ENCODE assay signal across 15 cellular contexts in genomic region chr1:219659682-219660081, GRCh38. TPM values are rescaled to one million over a fixed set of nuclear protein-coding genes. Genes with fewer than 3 reads are reported as not detected.
A peak's percentile ranks its signal among the peaks of the same experiment; 100 is the strongest.
DNase-seq lines count a peak whose midpoint lies in the region; ATAC-seq and TF ChIP-seq lines count a peak whose summit lies in the region.
"Had no signal": no experiment of that assay in that cellular context is flagged by ENCODE, and none has a peak within 500 bp of the region (broad histone marks: within the 10 kb centered on the region; RNA-seq: fewer than 3 reads in every experiment).

No MANE protein-coding gene starts in this region.

- no peak overlapping the region for H3K9ac ChIP-seq in endodermal cell (ENCODE audit: extremely low read depth, low read length, poor library complexity, severe bottlenecking)

- H3K4me1 ChIP-seq in SJCRH30 (peaks cover 22% of the 10 kb centered on the region), endodermal cell (ENCODE audit: control insufficient read depth, insufficient read depth, low read length) (no peaks in the 10 kb centered on the region)

- H3K27ac ChIP-seq in SJCRH30 (peak overlapping the region; percentile 5; the same call in 1 of the 2 replicates), endodermal cell (ENCODE audit: low read depth, low read length) (no peak overlapping the region)
- H3K27ac ChIP-seq: hepatocyte had no signal

- intact Hi-C loops in CD14-positive monocyte (cut with micrococcal nuclease): loop anchor here in 1 of 2 donors (5.0 kb wide), 1 partner anchor 1332 kb away; no protein-coding TSS in a partner anchor

- DNase-seq in DMS 273 treated with DMSO at 0.1 percent for 48 hours (lab: John Stamatoyannopoulos, UW): peak; percentile 78
- DNase-seq in SJCRH30: peak; percentile 62 to 76
- DNase-seq in globus pallidus (ENCODE audit: low spot score): peak; percentile 14
- DNase-seq in SW 1271 (lab: John Stamatoyannopoulos, UW): no peak
- DNase-seq in endodermal cell: no peak
- no peak for DNase-seq in CD14-positive monocyte (ENCODE audit: low spot score)
- DNase-seq: activated T-cell treated with anti-CD3 and anti-CD28 coated beads, Interleukin-2, amount 50 U/mL, for 48 hours; DMS153; mucosa of descending colon; stimulated activated naive CD4-positive, alpha-beta T cell had no signal

- no peaks in the 10 kb centered on the region for H3K27me3 ChIP-seq in SJCRH30
- H3K27me3 ChIP-seq in endodermal cell (ENCODE audit: control insufficient read depth, insufficient read depth, low read length, poor library complexity, severe bottlenecking): no peaks in the 10 kb centered on the region
- H3K27me3 ChIP-seq: hepatocyte had no signal

- TF ChIP-seq CTCF in endodermal cell (conservative IDR thresholded peaks at IDR 0.05) (no peak), CD14-positive monocyte (IDR thresholded peaks at IDR 0.05) (no peak)

- H3K9me3 Mint-ChIP-seq in endodermal cell (no peaks in the 10 kb centered on the region), CD14-positive monocyte (peaks cover 0 to 6% (median 0%) of the 10 kb centered on the region in 7 donors)

- H3K9me3 ChIP-seq in SJCRH30 (replicated peaks) (no peaks in the 10 kb centered on the region), endodermal cell (ENCODE audit: control insufficient read depth, low read length) (no peaks in the 10 kb centered on the region)
- H3K9me3 ChIP-seq: mucosa of descending colon had no signal

- H3K36me3 Mint-ChIP-seq in endodermal cell (ENCODE audit: low read depth) (no peaks in the 10 kb centered on the region), CD14-positive monocyte (no peaks in the 10 kb centered on the region)

- peaks cover 11% of the 10 kb centered on the region for H3K4me1 Mint-ChIP-seq in endodermal cell
- H3K4me1 Mint-ChIP-seq in CD14-positive monocyte: peaks cover 23% of the 10 kb centered on the region

- H3K4me3 ChIP-seq in SJCRH30: no peak overlapping the region
- H3K4me3 ChIP-seq in endodermal cell (ENCODE audit: low read length): no peak overlapping the region
- H3K4me3 ChIP-seq: hepatocyte, mucosa of descending colon had no signal

- H3K4me3 Mint-ChIP-seq in endodermal cell (no peak overlapping the region), CD14-positive monocyte (peak overlapping the region in 1 of 2 donors; percentile 46)

- 67 to 86% methylated on average over 1 of the region's 1 CpG for WGBS in endodermal cell (ENCODE audit: insufficient coverage in 1 of 2, insufficient read length in 1 of 2), 2 experiments

- H3K27ac Mint-ChIP-seq in endodermal cell (no peak overlapping the region), CD14-positive monocyte (peak overlapping the region in 1 of 7 donors; percentile 47)

- H3K27me3 Mint-ChIP-seq in endodermal cell (ENCODE audit: insufficient read depth) (no peaks in the 10 kb centered on the region), CD14-positive monocyte (ENCODE audit: low read depth in 3 of 3) (peaks cover 5 to 14% (median 8%) of the 10 kb centered on the region in 3 donors)

- ATAC-seq in HG02884 (IDR thresholded peaks at IDR 0.05; ENCODE audit: unreplicated experiment) (peak; percentile 30), GM18511 (IDR thresholded peaks at IDR 0.05; ENCODE audit: unreplicated experiment) (no peak)
- ATAC-seq: HCT116, mucosa of descending colon had no signal

- H3K36me3 ChIP-seq in SJCRH30 (no peaks in the 10 kb centered on the region), endodermal cell (ENCODE audit: control insufficient read depth, insufficient read depth, low read length) (no peaks in the 10 kb centered on the region)

RNA-seq across cellular contexts. Expression of gene ZC3H11B, which starts 46.8 kb away (rescaled TPM):
- total RNA-seq in SJCRH30 (2014; rRNA removed; shearing (Covaris generic)): not detected in 2 replicates
- under 1 TPM in 1 of 2 donors, not detected in 1; 0.22 TPM for total RNA-seq in endodermal cell
- 0.25 TPM for polyA plus RNA-seq in endodermal cell (2013, experiment 1 of 2)
- not detected for polyA plus RNA-seq in endodermal cell (2013, experiment 2 of 2)
- under 1 TPM in 1 of 2 donors, not detected in 1; 0.09 TPM for polyA plus RNA-seq in CD14-positive monocyte
- total RNA-seq: hepatocyte; mucosa of descending colon; T-helper 2 cell treated with Interferon-gamma antibody and Interleukin-4, amounts not matched to agents 100 ng/mL and 5 ng/mL, for 36 hours had no signal
- polyA plus RNA-seq: hepatocyte had no signal

Comparison
In these comparisons a context has a peak if more than half of its experiments do, and no peak if none do; other contexts are left out.
1. DNase-seq: peak in DMS 273 treated with DMSO at 0.1 percent for 48 hours (single experiment), SJCRH30 (2 of 2) and globus pallidus (single experiment); none in SW 1271 (0 of 2), endodermal cell (single experiment) and CD14-positive monocyte (single experiment).